ENCODE assay signal across 20 cellular contexts in genomic region chr4:80139668-80140067, GRCh38. TPM values are rescaled to one million over a fixed set of nuclear protein-coding genes. Genes with fewer than 3 reads are reported as not detected.
DNase-seq lines count a peak whose midpoint lies in the region; ATAC-seq and TF ChIP-seq lines count a peak whose summit lies in the region.
"Had no signal": no experiment of that assay in that cellular context is flagged by ENCODE, and none has a peak within 500 bp of the region (broad histone marks: within the 10 kb centered on the region; RNA-seq: fewer than 3 reads in every experiment).

No MANE protein-coding gene starts in this region.

- no peaks in the 10 kb centered on the region for H3K36me3 ChIP-seq in CD4-positive, alpha-beta memory T cell (ENCODE audit: insufficient read depth, low read length)
- H3K36me3 ChIP-seq in RWPE2 (ENCODE audit: low read depth) (no peaks in the 10 kb centered on the region), colonic mucosa (no peaks in the 10 kb centered on the region)
- no peaks in the 10 kb centered on the region for H3K36me3 ChIP-seq in effector memory CD4-positive, alpha-beta T cell (ENCODE audit: control insufficient read depth, insufficient read depth, low read length)
- H3K36me3 ChIP-seq: gastroesophageal sphincter, neural progenitor cell, thyroid gland had no signal

- peak overlapping the region; percentile 67 to 93 (median 87) for H3K27ac Mint-ChIP-seq in CD4-positive, alpha-beta memory T cell
- H3K27ac Mint-ChIP-seq: neural progenitor cell had no signal

- POLR2A ChIA-PET in CD4-positive, alpha-beta memory T cell (lab: Charles Lee; ENCODE audit: partially characterized antibody), result interaction anchor here (0.8 to 4.3 kb wide), 11 partner anchors 9 to 222 kb away, joined by 3 to 66 read pairs (median 9); partner anchors contain the start of gene PRDM8

- DNase-seq in NOMO-1 treated with DMSO at 0.1 percent for 48 hours (lab: John Stamatoyannopoulos, UW; ENCODE audit: unreplicated experiment), result peak; percentile 52
- DNase-seq in NOMO-1 treated with dmso at 0.1 percent for 144 hours (lab: John Stamatoyannopoulos, UW; ENCODE audit: unreplicated experiment), result no peak
- no peak for DNase-seq in CD4-positive, alpha-beta memory T cell
- DNase-seq in RWPE2 (ENCODE audit: low spot score), result no peak
- no peak for DNase-seq in effector memory CD4-positive, alpha-beta T cell
- DNase-seq in colonic mucosa, result no peak
- DNase-seq in amniotic stem cell (lab: John Stamatoyannopoulos, UW), result no peak
- DNase-seq in NCI-H1417 treated with DMSO at 0.1 percent for 48 hours (lab: John Stamatoyannopoulos, UW), result no peak
- DNase-seq: DMS79, left cardiac atrium, NCI-H187 treated with DMSO at 0.1 percent for 48 hours, NCI-H446, thyroid gland had no signal

- TF ChIP-seq CTCF in RWPE2 (IDR thresholded peaks at IDR 0.05; ENCODE audit: poor library complexity, severe bottlenecking), result no peak
- no peak for TF ChIP-seq CTCF in colonic mucosa (IDR thresholded peaks at IDR 0.05)

- H3K4me1 Mint-ChIP-seq in CD4-positive, alpha-beta memory T cell, result peaks cover 33 to 69% (median 46%) of the 10 kb centered on the region in 4 donors
- H3K4me1 Mint-ChIP-seq: neural progenitor cell had no signal

- H3K9me3 Mint-ChIP-seq in CD4-positive, alpha-beta memory T cell, result peaks cover 0 to 2% (median 0%) of the 10 kb centered on the region in 8 donors
- H3K9me3 Mint-ChIP-seq: neural progenitor cell had no signal

- intact Hi-C loops in CD4-positive, alpha-beta memory T cell (cut with micrococcal nuclease), result loop anchor here (1.0 kb wide), 3 partner anchors 14 to 45 kb away; no protein-coding TSS in a partner anchor
- intact Hi-C loops in colonic mucosa (cut with DNase I), result no loop called here

- no peaks in the 10 kb centered on the region for H3K36me3 Mint-ChIP-seq in CD4-positive, alpha-beta memory T cell
- H3K36me3 Mint-ChIP-seq: neural progenitor cell had no signal

- no peak for ATAC-seq in RWPE2 (ENCODE audit: low read depth)
- ATAC-seq: esophagus mucosa, gastroesophageal sphincter had no signal

- no peaks in the 10 kb centered on the region for H3K27me3 Mint-ChIP-seq in CD4-positive, alpha-beta memory T cell

- CTCF ChIA-PET in CD4-positive, alpha-beta memory T cell (lab: Charles Lee; ENCODE audit: partially characterized antibody), result interaction anchor here (0.6 to 5.6 kb wide), 13 partner anchors 9 to 63 kb away, joined by 3 to 73 read pairs (median 5); no protein-coding TSS in a partner anchor

- H3K4me1 ChIP-seq in CD4-positive, alpha-beta memory T cell (ENCODE audit: insufficient read depth, low read length), result peaks cover 58% of the 10 kb centered on the region
- peaks cover 47% of the 10 kb centered on the region for H3K4me1 ChIP-seq in RWPE2 (ENCODE audit: insufficient read depth, poor library complexity, severe bottlenecking)
- peaks cover 8% of the 10 kb centered on the region for H3K4me1 ChIP-seq in effector memory CD4-positive, alpha-beta T cell (ENCODE audit: control insufficient read depth, insufficient read depth, low read length, poor library complexity, severe bottlenecking)
- no peaks in the 10 kb centered on the region for H3K4me1 ChIP-seq in colonic mucosa
- H3K4me1 ChIP-seq: gastroesophageal sphincter, thyroid gland had no signal

- no peak overlapping the region for H3K4me3 ChIP-seq in CD4-positive, alpha-beta memory T cell (ENCODE audit: low read length in 2 of 2)
- H3K4me3 ChIP-seq in RWPE2 (ENCODE audit: severe bottlenecking) (no peak overlapping the region), colonic mucosa (no peak overlapping the region)
- H3K4me3 ChIP-seq in effector memory CD4-positive, alpha-beta T cell (ENCODE audit: insufficient read depth, low read depth, low read length, poor library complexity, severe bottlenecking), result no peak overlapping the region
- H3K4me3 ChIP-seq: gastroesophageal sphincter, GM23248, neural progenitor cell, thyroid gland had no signal

- H3K4me3 Mint-ChIP-seq in CD4-positive, alpha-beta memory T cell, result peak overlapping the region in 4 of 8 donors; percentile 39 to 62 (median 60)
- H3K4me3 Mint-ChIP-seq: neural progenitor cell had no signal

- no peaks in the 10 kb centered on the region for H3K27me3 ChIP-seq in CD4-positive, alpha-beta memory T cell (ENCODE audit: insufficient read depth, low read length)
- H3K27me3 ChIP-seq in RWPE2 (ENCODE audit: insufficient read depth, poor library complexity, severe bottlenecking) (no peaks in the 10 kb centered on the region), colonic mucosa (no peaks in the 10 kb centered on the region)
- H3K27me3 ChIP-seq in effector memory CD4-positive, alpha-beta T cell (replicated peaks; ENCODE audit: control insufficient read depth, insufficient read depth, low read length, poor library complexity, severe bottlenecking), result no peaks in the 10 kb centered on the region
- H3K27me3 ChIP-seq: gastroesophageal sphincter, neural progenitor cell, thyroid gland had no signal

- H3K27ac ChIP-seq in CD4-positive, alpha-beta memory T cell (ENCODE audit: low read depth, low read length), result peak overlapping the region; percentile 45
- H3K27ac ChIP-seq in RWPE2 (ENCODE audit: poor library complexity, severe bottlenecking) (peak overlapping the region; percentile 40), colonic mucosa (no peak overlapping the region)
- peak overlapping the region; percentile 46 for H3K27ac ChIP-seq in effector memory CD4-positive, alpha-beta T cell (ENCODE audit: insufficient read depth, low read length, poor library complexity, severe bottlenecking)
- H3K27ac ChIP-seq: 22Rv1, C4-2B, gastroesophageal sphincter, GM23248, neural progenitor cell, RWPE1, thyroid gland had no signal

- no peak overlapping the region for H3K9ac ChIP-seq in colonic mucosa (ENCODE audit: low read depth in 2 of 2, low read length in 2 of 2)
- H3K9ac ChIP-seq: GM23248, neural progenitor cell had no signal

- no peaks in the 10 kb centered on the region for H3K9me3 ChIP-seq in CD4-positive, alpha-beta memory T cell (ENCODE audit: control insufficient read depth in 1 of 2, low read length in 2 of 2)
- H3K9me3 ChIP-seq in RWPE2 (ENCODE audit: severe bottlenecking), result no peaks in the 10 kb centered on the region
- H3K9me3 ChIP-seq in effector memory CD4-positive, alpha-beta T cell (ENCODE audit: control insufficient read depth, low read length), result no peaks in the 10 kb centered on the region
- no peaks in the 10 kb centered on the region for H3K9me3 ChIP-seq in colonic mucosa
- H3K9me3 ChIP-seq: gastroesophageal sphincter, thyroid gland had no signal

RNA-seq across cellular contexts. Expression of gene PRDM8, which starts 57.6 kb away (rescaled TPM):
- 10 to 100 TPM; 19.8 to 23.0 TPM for total RNA-seq in CD4-positive, alpha-beta memory T cell
- 1 to 10 TPM; 2.1 to 3.4 TPM for polyA plus RNA-seq in CD4-positive, alpha-beta memory T cell
- 1 to 10 TPM in 1 of 2 donors, under 1 TPM in 1; 0.82 to 1.6 TPM for total RNA-seq in colonic mucosa

Comparison
In these comparisons a context has a peak if more than half of its experiments do, and no peak if none do; other contexts are left out.
1. RNA of gene PRDM8, which starts 57.6 kb away (total RNA-seq): 19.8 to 23.0 TPM in CD4-positive, alpha-beta memory T cell; 0.82 to 1.6 TPM in colonic mucosa; every median in the first group is over 4 times any median in the second.